In the genomic region with DNA sequence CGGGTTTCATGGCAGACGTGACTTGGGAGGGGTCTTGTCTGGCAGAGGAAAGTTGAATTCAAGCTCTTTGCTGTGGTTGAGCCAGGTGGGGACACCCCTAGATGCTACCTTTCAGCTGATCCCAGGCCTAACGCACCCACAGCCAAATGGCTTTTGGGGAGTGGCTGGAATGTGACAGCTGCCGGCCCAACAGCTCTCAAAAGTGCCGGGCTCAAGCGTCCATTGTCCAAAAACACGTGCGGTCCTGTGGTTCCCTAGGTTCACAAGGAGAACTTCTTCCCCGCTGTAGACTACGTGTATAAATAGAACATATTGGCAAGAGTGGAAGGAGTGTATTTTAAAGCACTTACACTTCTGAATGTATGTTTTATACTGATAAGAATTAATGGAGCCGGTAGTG, we compare ENCODE assay signal across 20 cellular contexts.
"Had no signal": no experiment of that assay in that cellular context is flagged by ENCODE, and none has a peak within 500 bp of the region (broad histone marks: within the 10 kb centered on the region; RNA-seq: fewer than 3 reads in every experiment).

No MANE protein-coding gene starts in this region.

- H3K4me2 ChIP-seq: smooth muscle cell had no signal

- H3K27me3 Mint-ChIP-seq: activated B cell treated with CpG ODN at 0.5 μM for 24 hours had no signal

- H3K27me3 ChIP-seq: body of pancreas, upper lobe of right lung had no signal

- H3K4me1 ChIP-seq: SJSA1, upper lobe of right lung had no signal

- H3K36me3 ChIP-seq: SJSA1, upper lobe of right lung had no signal

- H3K36me3 Mint-ChIP-seq: activated CD4-positive, alpha-beta memory T cell treated with anti-CD3 and anti-CD28 coated beads for 36 hours; activated naive CD4-positive, alpha-beta T cell treated with anti-CD3 and anti-CD28 coated beads, Interleukin-2, amount 10 ng/mL, durations not matched to agents 7 days and 5 days; memory B cell; stimulated activated memory B cell treated with anti-CD40 and anti-IgM and Interleukin-4, amounts not matched to agents 10 μg/mL and 1 μg/mL and 100 μg/mL, for 72 hours had no signal

- H3K4me3 Mint-ChIP-seq: activated B cell treated with CpG ODN at 0.5 μM for 24 hours; activated CD4-positive, alpha-beta memory T cell treated with anti-CD3 and anti-CD28 coated beads for 36 hours; activated naive CD4-positive, alpha-beta T cell treated with anti-CD3 and anti-CD28 coated beads, Interleukin-2, amount 10 ng/mL, durations not matched to agents 7 days and 5 days; activated T-cell treated with anti-CD3 and anti-CD28 coated beads, Interleukin-2, amount 50 U/mL, for 72 hours; endodermal cell; immature natural killer cell; memory B cell; nephron progenitor cell; stimulated activated memory B cell treated with anti-CD40 and anti-IgM and Interleukin-4, amounts not matched to agents 10 μg/mL and 1 μg/mL and 100 μg/mL, for 72 hours; T-helper 1 cell treated with Interleukin-12 subunit alpha and Interleukin-12 subunit beta and Interleukin-4 antibody, amounts not matched to agents 30 μg/mL and 1 μg/mL, for 36 hours had no signal

- H3K9me3 Mint-ChIP-seq: activated B cell treated with CpG ODN at 0.5 μM for 24 hours; activated CD4-positive, alpha-beta memory T cell treated with anti-CD3 and anti-CD28 coated beads for 36 hours; activated naive CD4-positive, alpha-beta T cell treated with anti-CD3 and anti-CD28 coated beads, Interleukin-2, amount 10 ng/mL, durations not matched to agents 7 days and 5 days; endodermal cell; immature natural killer cell; nephron progenitor cell; T-helper 1 cell treated with Interleukin-12 subunit alpha and Interleukin-12 subunit beta and Interleukin-4 antibody, amounts not matched to agents 30 μg/mL and 1 μg/mL, for 36 hours had no signal

- H3K27ac ChIP-seq: epithelial cell of prostate, SJSA1, upper lobe of right lung had no signal

- H3K4me3 ChIP-seq: body of pancreas, SJSA1, smooth muscle cell, upper lobe of right lung had no signal

- DNase-seq: activated B cell treated with CpG ODN at 0.5 μM for 24 hours; activated CD4-positive, alpha-beta memory T cell treated with anti-CD3 and anti-CD28 coated beads for 36 hours; activated CD4-positive, alpha-beta T cell treated with anti-CD3 and anti-CD28 coated beads for 4 hours; activated effector memory CD4-positive, alpha-beta T cell treated with Interleukin-2 at 50 U/mL for 16 hours; activated naive CD4-positive, alpha-beta T cell treated with anti-CD3 and anti-CD28 coated beads, Interleukin-2, amount 10 ng/mL, durations not matched to agents 7 days and 5 days; activated T-cell treated with anti-CD3 and anti-CD28 coated beads, Interleukin-2, amount 50 U/mL, for 72 hours; body of pancreas; central memory CD4-positive, alpha-beta T cell; endodermal cell; immature natural killer cell; kidney glomerular epithelial cell; nephron progenitor cell; stimulated activated CD4-positive, alpha-beta T cell treated with anti-CD3 and anti-CD28 coated beads, Interleukin-15, amount 100 ng/mL, for 24 hours; upper lobe of right lung had no signal

- H3K4me1 Mint-ChIP-seq: activated B cell treated with CpG ODN at 0.5 μM for 24 hours; endodermal cell; stimulated activated memory B cell treated with anti-CD40 and anti-IgM and Interleukin-4, amounts not matched to agents 10 μg/mL and 1 μg/mL and 100 μg/mL, for 72 hours had no signal

- H3K27ac Mint-ChIP-seq: activated B cell treated with CpG ODN at 0.5 μM for 24 hours; activated CD4-positive, alpha-beta memory T cell treated with anti-CD3 and anti-CD28 coated beads for 36 hours; activated naive CD4-positive, alpha-beta T cell treated with anti-CD3 and anti-CD28 coated beads, Interleukin-2, amount 10 ng/mL, durations not matched to agents 7 days and 5 days; activated T-cell treated with anti-CD3 and anti-CD28 coated beads, Interleukin-2, amount 50 U/mL, for 72 hours; endodermal cell; immature natural killer cell; memory B cell; nephron progenitor cell; stimulated activated memory B cell treated with anti-CD40 and anti-IgM and Interleukin-4, amounts not matched to agents 10 μg/mL and 1 μg/mL and 100 μg/mL, for 72 hours; T-helper 1 cell treated with Interleukin-12 subunit alpha and Interleukin-12 subunit beta and Interleukin-4 antibody, amounts not matched to agents 30 μg/mL and 1 μg/mL, for 36 hours had no signal

- H3K9me3 ChIP-seq: body of pancreas, SJSA1, upper lobe of right lung had no signal
